8 cellular contexts compared by ENCODE assay signal in the genomic region with DNA sequence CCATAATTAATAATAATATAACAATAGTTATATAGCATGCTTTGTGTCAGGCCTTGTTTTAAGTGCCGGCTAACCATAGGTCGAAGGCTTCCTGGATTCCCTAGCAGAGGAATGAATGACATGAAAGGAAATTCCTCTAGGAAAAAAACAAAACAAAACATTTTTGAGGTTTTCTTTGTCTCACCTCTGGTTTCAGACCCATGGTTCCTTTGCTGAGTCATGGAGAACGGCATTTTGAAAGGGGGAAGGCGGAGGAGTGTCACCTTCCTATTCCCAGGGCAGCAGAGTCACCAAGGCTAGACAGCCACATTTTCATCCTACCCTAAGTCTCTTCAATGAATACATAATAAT. TPM values are rescaled to one million over a fixed set of nuclear protein-coding genes. Genes with fewer than 3 reads are reported as not detected.
DNase-seq lines count a peak whose midpoint lies in the region; ATAC-seq lines count a peak whose summit lies in the region.

No MANE protein-coding gene starts in this region.

- H3K4me3 ChIP-seq in right cardiac atrium (ENCODE audit: low read length) = no peak overlapping the region
- no peak overlapping the region for H3K4me3 ChIP-seq in iPS-18a (ENCODE audit: low read length)
- H3K4me3 ChIP-seq in aorta (ENCODE audit: low read length in 2 of 2) = no peak overlapping the region

- no peaks in the 10 kb centered on the region for H3K4me1 ChIP-seq in right cardiac atrium (ENCODE audit: control insufficient read depth, insufficient read depth, low read length)
- peaks cover 37% of the 10 kb centered on the region for H3K4me1 ChIP-seq in iPS-18a (ENCODE audit: control insufficient read depth, low read depth, low read length)
- H3K4me1 ChIP-seq in aorta (ENCODE audit: control insufficient read depth in 1 of 2, insufficient read depth in 2 of 2, low read length in 2 of 2) = no peaks in the 10 kb centered on the region

- ATAC-seq in right cardiac atrium (no peak), aorta (ENCODE audit: low FRiP score) (no peak), HG02973 (IDR thresholded peaks at IDR 0.05; ENCODE audit: unreplicated experiment) (no peak)

- no peaks in the 10 kb centered on the region for H3K9me3 ChIP-seq in right cardiac atrium (ENCODE audit: control insufficient read depth, low read length)
- no peaks in the 10 kb centered on the region for H3K9me3 ChIP-seq in iPS-18a (ENCODE audit: control insufficient read depth, low read depth, low read length)
- no peaks in the 10 kb centered on the region for H3K9me3 ChIP-seq in aorta (ENCODE audit: control insufficient read depth, low read length)

- DNase-seq in cardiac septum (ENCODE audit: low spot score) (peak; percentile 9), right cardiac atrium (no peak), T1000 (lab: John Stamatoyannopoulos, UW) (peak; percentile 31), aorta (no peak), NCI-H1048 (lab: John Stamatoyannopoulos, UW) (no peak), globus pallidus (ENCODE audit: low spot score) (no peak)

- H3K27ac ChIP-seq in right cardiac atrium (ENCODE audit: low read length) (no peak overlapping the region), iPS-18a (ENCODE audit: low read length) (peak overlapping the region; percentile 87), aorta (ENCODE audit: low read depth in 1 of 2, low read length in 2 of 2) (no peak overlapping the region)

- H3K36me3 ChIP-seq in iPS-18a (ENCODE audit: control insufficient read depth, low read depth, low read length) = no peaks in the 10 kb centered on the region
- H3K36me3 ChIP-seq in aorta (ENCODE audit: control insufficient read depth in 1 of 2, insufficient read depth in 2 of 2, low read length in 1 of 2) = no peaks in the 10 kb centered on the region

- H3K9ac ChIP-seq in iPS-18a (ENCODE audit: low read length) = peak overlapping the region; percentile 59

- intact Hi-C loops in cardiac septum (cut with DNase I) (no loop called here), right cardiac atrium (cut with DNase I) (no loop called here), aorta (cut with DNase I) (no loop called here)

- H3K27me3 ChIP-seq in right cardiac atrium (ENCODE audit: control insufficient read depth, insufficient read depth) (no peaks in the 10 kb centered on the region), iPS-18a (ENCODE audit: control insufficient read depth, insufficient read depth, low read length) (no peaks in the 10 kb centered on the region), aorta (ENCODE audit: control insufficient read depth in 1 of 2, insufficient read depth in 2 of 2, low read length in 1 of 2) (no peaks in the 10 kb centered on the region)

- WGBS in right cardiac atrium = 67% methylated on average over 4 of the region's 4 CpGs
- 75 to 78% methylated on average over 4 of the region's 4 CpGs for WGBS in aorta, 2 donors

RNA-seq across cellular contexts. Expression of a gene that starts 25.3 kb away (rescaled TPM):
- 33.5 TPM for total RNA-seq in cardiac septum
- 10 to 100 TPM; 52.2 to 62.5 (median 56.6) TPM for total RNA-seq in right cardiac atrium
- 72.1 TPM for polyA plus RNA-seq in right cardiac atrium
- 10 to 100 TPM; 47.8 to 51.4 TPM for total RNA-seq in aorta
- polyA plus RNA-seq in aorta = 10 to 100 TPM; 45.2 to 48.3 TPM

RNA-seq across cellular contexts. Expression of a gene that starts 45.6 kb away (rescaled TPM):
- total RNA-seq in cardiac septum (11.3 TPM), right cardiac atrium (10 to 100 TPM in 2 of 4 donors, 1 to 10 TPM in 2; 7.4 to 12.4 (median 9.5) TPM), aorta (10 to 100 TPM in 1 of 2 donors, 1 to 10 TPM in 1; 9.7 to 12.0 TPM)
- polyA plus RNA-seq in right cardiac atrium (6.5 TPM), aorta (1 to 10 TPM; 3.4 to 5.6 TPM)

RNA-seq across cellular contexts. Expression of a gene that starts 46.0 kb away (rescaled TPM):
- total RNA-seq in cardiac septum = 16.5 TPM
- total RNA-seq in right cardiac atrium = 10 to 100 TPM; 12.6 to 16.0 (median 14.1) TPM
- polyA plus RNA-seq in right cardiac atrium = 9.4 TPM
- 10 to 100 TPM; 11.7 to 16.1 TPM for total RNA-seq in aorta
- polyA plus RNA-seq in aorta = 1 to 10 TPM; 6.1 to 7.5 TPM

Comparison
In these comparisons a context has a peak if more than half of its experiments do, and no peak if none do; other contexts are left out.
1. DNase-seq: peak in cardiac septum (single experiment) and T1000 (single experiment); none in right cardiac atrium (0 of 3), aorta (0 of 2), NCI-H1048 (single experiment) and globus pallidus (single experiment).